Comparison of ENCODE assay signal across 24 cellular contexts in the genomic region with DNA sequence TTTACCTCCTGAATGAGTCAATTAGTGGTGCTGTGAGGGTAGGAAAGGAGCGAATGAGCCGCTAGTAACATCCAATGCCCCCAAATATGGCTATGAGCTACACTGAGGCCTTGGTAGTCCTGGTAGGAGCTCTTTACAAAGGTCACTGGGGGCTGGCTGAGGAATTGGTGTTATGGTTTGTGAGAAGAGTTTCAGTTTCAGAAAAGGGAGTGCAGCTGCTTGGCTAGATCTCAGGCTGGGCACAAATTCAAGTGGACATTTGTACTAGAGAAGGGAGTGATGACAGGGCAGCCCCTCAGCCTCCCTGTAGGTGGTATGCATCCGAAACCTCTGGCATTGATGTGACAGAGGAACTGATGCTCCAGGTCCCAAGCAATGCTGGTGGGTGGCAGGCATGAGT. TPM values are rescaled to one million over a fixed set of nuclear protein-coding genes. Genes with fewer than 3 reads are reported as not detected.
DNase-seq lines count a peak whose midpoint lies in the region; ATAC-seq and TF ChIP-seq lines count a peak whose summit lies in the region.
"Had no signal": no experiment of that assay in that cellular context is flagged by ENCODE, and none has a peak within 500 bp of the region (broad histone marks: within the 10 kb centered on the region; RNA-seq: fewer than 3 reads in every experiment).

No MANE protein-coding gene starts in this region.

- H3K36me3 ChIP-seq in esophagus squamous epithelium: no peaks in the 10 kb centered on the region
- H3K36me3 ChIP-seq: BLaER1, transverse colon had no signal

- no peak overlapping the region for H3K27ac ChIP-seq in esophagus squamous epithelium
- H3K27ac ChIP-seq: BLaER1, GM23248 had no signal

- no peaks in the 10 kb centered on the region for H3K36me3 Mint-ChIP-seq in activated naive CD4-positive, alpha-beta T cell treated with anti-CD3 and anti-CD28 coated beads, Interleukin-2, amount 50 U/mL, for 72 hours
- H3K36me3 Mint-ChIP-seq: activated naive CD8-positive, alpha-beta T cell had no signal

- no peaks in the 10 kb centered on the region for H3K4me1 ChIP-seq in esophagus squamous epithelium

- intact Hi-C loops in Right ventricle myocardium superior (cut with DNase I): loop anchor here (5.0 kb wide), 1 partner anchor 37 kb away; no protein-coding TSS in a partner anchor
- intact Hi-C loops in esophagus squamous epithelium (cut with DNase I): no loop called here

- no peak overlapping the region for H3K4me3 ChIP-seq in esophagus squamous epithelium
- H3K4me3 ChIP-seq: BLaER1, GM23248, transverse colon had no signal

- peak; percentile 33 for DNase-seq in Ammon's horn (ENCODE audit: low spot score)
- peak; percentile 85 for DNase-seq in RPMI8226
- DNase-seq in Right ventricle myocardium superior: peak; percentile 47
- peak; percentile 67 for DNase-seq in myocyte (ENCODE audit: low read depth)
- no peak for DNase-seq in activated naive CD4-positive, alpha-beta T cell treated with anti-CD3 and anti-CD28 coated beads, Interleukin-2, amount 50 U/mL, for 72 hours (ENCODE audit: low spot score in 2 of 2)
- no peak for DNase-seq in stimulated activated CD4-positive, alpha-beta T cell treated with anti-CD3 and anti-CD28 coated beads, Interleukin-4, amount 100 ng/mL, for 4 hours
- DNase-seq in esophagus squamous epithelium (lab: John Stamatoyannopoulos, UW): no peak
- DNase-seq: activated CD4-positive, alpha-beta memory T cell treated with anti-CD3 and anti-CD28 coated beads, Interleukin-2, amount 10 ng/mL, durations not matched to agents 7 days and 5 days; DMS153; GM23248; HFFc6; Kasumi-1; kidney glomerular epithelial cell; mesenchymal stem cell; NCI-H2171; NCI-H510A treated with DMSO at 0.1 percent for 48 hours; small intestine; T-helper 1 cell; transverse colon had no signal

- no peak for TF ChIP-seq POLR2A in esophagus squamous epithelium (IDR thresholded peaks at IDR 0.05)

- ATAC-seq in Right ventricle myocardium superior (ENCODE audit: poor library complexity) (peak; percentile 34), HG02798 (IDR thresholded peaks at IDR 0.05; ENCODE audit: poor library complexity, unreplicated experiment) (no peak)
- ATAC-seq in activated naive CD4-positive, alpha-beta T cell treated with anti-CD3 and anti-CD28 coated beads, Interleukin-2, amount 50 U/mL, for 72 hours: no peak
- ATAC-seq: Panc1 had no signal

- no peak for TF ChIP-seq CTCF in esophagus squamous epithelium (IDR thresholded peaks at IDR 0.05)

- 71% methylated on average over 2 to 3 of the region's 3 CpGs for WGBS in esophagus squamous epithelium, 2 donors

- peaks cover 0 to 12% (median 0%) of the 10 kb centered on the region in 4 donors for H3K27me3 ChIP-seq in esophagus squamous epithelium
- H3K27me3 ChIP-seq: BLaER1, transverse colon had no signal

- H3K27ac Mint-ChIP-seq in activated naive CD4-positive, alpha-beta T cell treated with anti-CD3 and anti-CD28 coated beads, Interleukin-2, amount 50 U/mL, for 72 hours: no peak overlapping the region
- H3K27ac Mint-ChIP-seq: activated CD4-positive, alpha-beta memory T cell treated with anti-CD3 and anti-CD28 coated beads, Interleukin-2, amount 10 ng/mL, durations not matched to agents 7 days and 5 days; activated naive CD8-positive, alpha-beta T cell; activated T-helper 2 cell treated with anti-CD3 and anti-CD28 coated beads, Interferon-gamma antibody, Interleukin-2, Interleukin-4, amounts not matched to agents 10 μg/mL and 5 μg/mL and 100 μg/mL, durations not matched to agents 14 hours and 24 hours and 36 hours; HFFc6 had no signal

- no peaks in the 10 kb centered on the region for H3K9me3 Mint-ChIP-seq in activated naive CD4-positive, alpha-beta T cell treated with anti-CD3 and anti-CD28 coated beads, Interleukin-2, amount 50 U/mL, for 72 hours
- H3K9me3 Mint-ChIP-seq: activated CD4-positive, alpha-beta memory T cell treated with anti-CD3 and anti-CD28 coated beads, Interleukin-2, amount 10 ng/mL, durations not matched to agents 7 days and 5 days; activated T-helper 2 cell treated with anti-CD3 and anti-CD28 coated beads, Interferon-gamma antibody, Interleukin-2, Interleukin-4, amounts not matched to agents 10 μg/mL and 5 μg/mL and 100 μg/mL, durations not matched to agents 14 hours and 24 hours and 36 hours; HFFc6 had no signal

- H3K9me3 ChIP-seq in esophagus squamous epithelium: no peaks in the 10 kb centered on the region
- H3K9me3 ChIP-seq: BLaER1, transverse colon had no signal

RNA-seq across cellular contexts. Expression of a gene that starts 13.9 kb away (rescaled TPM):
- total RNA-seq in Right ventricle myocardium superior (69.7 TPM), myocyte (0.78 and 0.83 TPM in 2 replicates), esophagus squamous epithelium (10 to 100 TPM in 2 of 4 donors, 1 to 10 TPM in 2; 6.5 to 13.9 (median 9.9) TPM)
- polyA plus RNA-seq in myocyte (2012): 0.21 TPM
- 1 to 10 TPM; 2.5 to 3.7 TPM for total RNA-seq in activated naive CD4-positive, alpha-beta T cell treated with anti-CD3 and anti-CD28 coated beads, Interleukin-2, amount 50 U/mL, for 72 hours

Comparison
In these comparisons a context has a peak if more than half of its experiments do, and no peak if none do; other contexts are left out.
1. DNase-seq: peak in Ammon's horn (single experiment), RPMI8226 (single experiment), Right ventricle myocardium superior (single experiment) and myocyte (single experiment); none in activated naive CD4-positive, alpha-beta T cell treated with anti-CD3 and anti-CD28 coated beads, Interleukin-2, amount 50 U/mL, for 72 hours (0 of 2), stimulated activated CD4-positive, alpha-beta T cell treated with anti-CD3 and anti-CD28 coated beads, Interleukin-4, amount 100 ng/mL, for 4 hours (0 of 2) and esophagus squamous epithelium (single experiment).